In genomic region chr9:18939943-18940342, GRCh38 we compare ENCODE assay signal across 6 cellular contexts.
"Had no signal": no experiment of that assay in that cellular context is flagged by ENCODE, and none has a peak within 500 bp of the region (broad histone marks: within the 10 kb centered on the region; RNA-seq: fewer than 3 reads in every experiment).

No MANE protein-coding gene starts in this region.

- DNase-seq: H9, HCEC 1CT, KG1 had no signal

- H3K36me3 Mint-ChIP-seq: IgD-negative memory B cell had no signal

- H3K9me3 Mint-ChIP-seq: GM23338, H9, IgD-negative memory B cell had no signal

- H3K4me3 ChIP-seq: GM23338 had no signal

- ATAC-seq: GM23338, HepG2 had no signal

- H3K27ac Mint-ChIP-seq: GM23338, H9, IgD-negative memory B cell had no signal

- H2AFZ ChIP-seq: GM23338 had no signal

- H3K4me2 ChIP-seq: GM23338 had no signal

- H3K4me3 Mint-ChIP-seq: GM23338, H9, IgD-negative memory B cell had no signal
